ENCODE assay signal across 16 cellular contexts in the genomic region with DNA sequence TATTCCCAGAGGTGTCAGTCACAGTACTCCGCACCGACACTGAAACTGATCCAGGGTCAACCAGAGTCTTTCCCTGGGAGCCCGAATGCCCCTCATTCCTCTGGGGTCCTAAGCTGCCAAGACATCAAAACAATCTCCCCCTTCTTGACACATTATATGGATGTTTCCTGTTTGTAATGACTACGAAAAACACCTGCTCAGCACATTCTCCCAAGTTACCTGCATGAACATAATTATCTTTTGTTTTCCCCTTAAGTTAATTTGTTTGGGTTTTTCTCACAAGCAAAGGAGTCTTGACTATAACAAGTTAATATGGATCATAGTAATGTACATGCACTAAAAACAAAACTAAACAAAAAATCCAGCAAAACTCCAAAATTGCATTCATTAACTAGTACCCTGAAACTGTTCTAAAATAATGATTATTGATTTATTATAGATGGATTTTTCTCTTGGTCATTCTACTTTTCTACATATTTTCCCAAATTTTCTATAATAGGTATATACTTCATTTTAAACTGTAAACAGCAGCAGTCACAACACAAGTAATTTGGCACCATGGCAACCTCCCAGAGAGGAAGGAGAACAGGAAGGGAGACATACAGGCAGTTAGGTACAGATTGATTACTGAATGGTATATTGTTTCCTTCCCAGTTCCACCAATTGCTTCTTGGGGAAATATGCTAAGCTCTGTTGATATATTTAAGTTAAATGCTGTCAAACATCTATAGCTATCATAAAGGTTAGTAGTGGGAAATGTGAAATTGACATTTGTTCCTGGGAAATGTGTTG.
"Had no signal": no experiment of that assay in that cellular context is flagged by ENCODE, and none has a peak within 500 bp of the region (broad histone marks: within the 10 kb centered on the region; RNA-seq: fewer than 3 reads in every experiment).

No MANE protein-coding gene starts in this region.

- H3K4me1 ChIP-seq: ascending aorta, gastroesophageal sphincter, heart left ventricle, spleen, testis had no signal

- H3K36me3 Mint-ChIP-seq: activated naive CD4-positive, alpha-beta T cell treated with anti-CD3 and anti-CD28 coated beads, Interleukin-2, amount 50 U/mL, for 24 hours; natural killer cell treated with Interleukin-12 subunit alpha and Interleukin-12 subunit beta and Interleukin-15 and Interleukin-18, amount 100 ng/mL, for 72 hours; stimulated activated memory B cell treated with anti-CD40 and anti-IgM and Interleukin-4, amounts not matched to agents 10 μg/mL and 1 μg/mL and 100 μg/mL, for 72 hours; type B pancreatic cell had no signal

- H3K27ac Mint-ChIP-seq: activated naive CD4-positive, alpha-beta T cell treated with anti-CD3 and anti-CD28 coated beads, Interleukin-2, amount 50 U/mL, for 24 hours; natural killer cell treated with Interleukin-12 subunit alpha and Interleukin-12 subunit beta and Interleukin-15 and Interleukin-18, amount 100 ng/mL, for 72 hours; stimulated activated memory B cell treated with anti-CD40 and anti-IgM and Interleukin-4, amounts not matched to agents 10 μg/mL and 1 μg/mL and 100 μg/mL, for 72 hours; type B pancreatic cell had no signal

- H3K27ac ChIP-seq: ascending aorta, coronary artery, gastroesophageal sphincter, heart left ventricle, spleen, testis, WERI-Rb-1 had no signal

- H3K4me3 ChIP-seq: ascending aorta, coronary artery, gastroesophageal sphincter, heart left ventricle, spleen, testis had no signal

- H3K4me1 Mint-ChIP-seq: activated naive CD4-positive, alpha-beta T cell treated with anti-CD3 and anti-CD28 coated beads, Interleukin-2, amount 50 U/mL, for 24 hours; central memory CD8-positive, alpha-beta T cell; stimulated activated memory B cell treated with anti-CD40 and anti-IgM and Interleukin-4, amounts not matched to agents 10 μg/mL and 1 μg/mL and 100 μg/mL, for 72 hours had no signal

- H3K9me3 Mint-ChIP-seq: activated naive CD4-positive, alpha-beta T cell treated with anti-CD3 and anti-CD28 coated beads, Interleukin-2, amount 50 U/mL, for 24 hours had no signal

- H3K36me3 ChIP-seq: ascending aorta, gastroesophageal sphincter, heart left ventricle, spleen, WERI-Rb-1 had no signal

- H3K27me3 ChIP-seq: ascending aorta, gastroesophageal sphincter, heart left ventricle, spleen, testis had no signal

- DNase-seq: activated CD4-positive, alpha-beta T cell treated with anti-CD3 and anti-CD28 coated beads, Interleukin-2, amount 50 U/mL, for 4 hours; activated gamma-delta T cell; heart left ventricle; spleen; stimulated activated CD4-positive, alpha-beta T cell treated with anti-CD3 and anti-CD28 coated beads, Interleukin-4, amount 100 ng/mL, for 4 hours; testis had no signal

- ATAC-seq: esophagus mucosa; gastroesophageal sphincter; heart left ventricle; natural killer cell treated with Interleukin-12 subunit alpha and Interleukin-12 subunit beta and Interleukin-15 and Interleukin-18, amount 100 ng/mL, for 72 hours; stimulated activated memory B cell treated with anti-CD40 and anti-IgM and Interleukin-4, amounts not matched to agents 10 μg/mL and 1 μg/mL and 100 μg/mL, for 72 hours had no signal

- H3K4me3 Mint-ChIP-seq: activated naive CD4-positive, alpha-beta T cell treated with anti-CD3 and anti-CD28 coated beads, Interleukin-2, amount 50 U/mL, for 24 hours; central memory CD8-positive, alpha-beta T cell; natural killer cell treated with Interleukin-12 subunit alpha and Interleukin-12 subunit beta and Interleukin-15 and Interleukin-18, amount 100 ng/mL, for 72 hours; stimulated activated memory B cell treated with anti-CD40 and anti-IgM and Interleukin-4, amounts not matched to agents 10 μg/mL and 1 μg/mL and 100 μg/mL, for 72 hours; type B pancreatic cell had no signal

- H3K27me3 Mint-ChIP-seq: activated naive CD4-positive, alpha-beta T cell treated with anti-CD3 and anti-CD28 coated beads, Interleukin-2, amount 50 U/mL, for 24 hours; central memory CD8-positive, alpha-beta T cell; natural killer cell treated with Interleukin-12 subunit alpha and Interleukin-12 subunit beta and Interleukin-15 and Interleukin-18, amount 100 ng/mL, for 72 hours; stimulated activated memory B cell treated with anti-CD40 and anti-IgM and Interleukin-4, amounts not matched to agents 10 μg/mL and 1 μg/mL and 100 μg/mL, for 72 hours; type B pancreatic cell had no signal
